11 cellular contexts compared by ENCODE assay signal in genomic region chr11:76196849-76197248, GRCh38. TPM values are rescaled to one million over a fixed set of nuclear protein-coding genes. Genes with fewer than 3 reads are reported as not detected.
"Had no signal": no experiment of that assay in that cellular context is flagged by ENCODE, and none has a peak within 500 bp of the region (broad histone marks: within the 10 kb centered on the region; RNA-seq: fewer than 3 reads in every experiment).

No MANE protein-coding gene starts in this region.

- H3K4me1 ChIP-seq: HAP-1 had no signal

- H2AFZ ChIP-seq: GM23248 had no signal

- H3K36me3 ChIP-seq: HAP-1 had no signal

- ATAC-seq: HCT116 had no signal

- H3K9me3 Mint-ChIP-seq: HFFc6, IgD-negative memory B cell had no signal

- H3K4me3 Mint-ChIP-seq: HFFc6, IgD-negative memory B cell had no signal

- H3K4me3 ChIP-seq: GM23248, HAP-1 had no signal

- DNase-seq: GM23248, GOT3, H7, HFFc6, KBM-7 had no signal

- H3K9ac ChIP-seq: GM23248 had no signal

- H3K27ac Mint-ChIP-seq: HFFc6 had no signal

- H3K27ac ChIP-seq: GM23248, HL-60 had no signal

- H3K9me3 ChIP-seq: HAP-1 had no signal

- H3K4me1 Mint-ChIP-seq: IgD-negative memory B cell had no signal

RNA-seq across cellular contexts. Expression of gene WNT11, which starts 9.5 kb away (rescaled TPM):
- total RNA-seq: GM23248, H4, HFFc6, HT1080 had no signal
- polyA plus RNA-seq: GM23248, IgD-negative memory B cell had no signal
